8 cellular contexts compared by ENCODE assay signal in the genomic region with DNA sequence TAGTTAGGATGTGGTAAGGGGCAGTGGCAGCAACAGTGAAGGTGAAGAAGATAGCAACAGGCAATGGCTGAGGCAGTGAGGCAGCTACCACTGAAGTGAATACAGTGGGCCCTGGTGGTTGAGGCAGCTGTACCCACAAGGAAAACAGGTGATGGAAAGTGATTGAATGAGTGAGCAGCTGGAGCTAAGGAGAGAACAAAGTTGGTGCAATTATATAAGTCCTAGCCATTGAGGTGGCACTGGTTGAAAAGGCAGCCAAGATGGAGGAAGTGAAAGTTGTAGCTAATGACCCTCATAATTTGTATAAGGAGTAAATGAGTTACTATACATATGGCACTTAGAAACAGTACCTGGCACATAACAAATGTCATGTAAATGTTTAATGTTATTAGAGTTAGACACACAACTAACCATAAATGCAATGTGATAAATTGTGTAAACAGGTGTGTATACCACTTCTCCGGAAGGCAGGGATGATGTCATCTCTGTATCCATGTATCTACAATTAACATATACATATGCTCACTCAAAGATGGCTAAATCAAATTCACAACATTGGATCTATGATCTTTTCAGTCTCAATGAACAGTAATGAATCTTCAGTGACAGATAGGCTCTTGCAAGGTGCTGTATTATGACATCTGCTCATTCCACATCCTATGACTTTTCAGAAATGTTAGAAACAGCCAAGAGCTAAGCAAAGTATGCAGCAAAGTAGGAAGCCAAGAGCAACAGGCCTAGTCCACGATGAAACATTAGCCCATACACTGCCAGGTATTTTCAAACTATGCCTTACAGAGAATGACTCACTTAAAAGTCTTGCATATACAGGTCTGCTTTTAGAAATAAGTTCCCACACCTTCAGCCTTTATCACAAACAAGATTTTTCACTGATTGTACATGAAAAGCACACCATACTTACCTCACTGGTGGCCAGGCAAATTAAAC. TPM values are rescaled to one million over a fixed set of nuclear protein-coding genes. Genes with fewer than 3 reads are reported as not detected.
DNase-seq lines count a peak whose midpoint lies in the region; ATAC-seq and TF ChIP-seq lines count a peak whose summit lies in the region.

No MANE protein-coding gene starts in this region.

- DNase-seq in Caki2 (ENCODE audit: low read depth), result peak; percentile 48
- DNase-seq in amniotic epithelial cell (ENCODE audit: low read depth), result peak; percentile 73
- no peak for DNase-seq in psoas muscle
- DNase-seq in mesothelial cell of epicardium (ENCODE audit: low spot score in 2 of 2, unreplicated experiment in 2 of 2), result no peak
- no peak for DNase-seq in GF-D8 (lab: John Stamatoyannopoulos, UW)
- DNase-seq in head of caudate nucleus, result no peak

- TF ChIP-seq CTCF in psoas muscle (IDR thresholded peaks at IDR 0.05), result no peak
- no peak for TF ChIP-seq CTCF in mesothelial cell of epicardium (IDR thresholded peaks at IDR 0.05; ENCODE audit: unreplicated experiment)

- intact Hi-C loops in psoas muscle (cut with DNase I), result no loop called here
- intact Hi-C loops in head of caudate nucleus (cut with DNase I), result no loop called here

- no peak overlapping the region for H3K27ac Mint-ChIP-seq in mesothelial cell of epicardium

- H3K9me3 ChIP-seq in psoas muscle, result no peaks in the 10 kb centered on the region

- in situ Hi-C loops in Caki2 (cut with HindIII; ENCODE audit: low pct_unique_long_range_greater_than_20kb, low sequenced_read_pairs), result no loop called here

- H3K36me3 Mint-ChIP-seq in mesothelial cell of epicardium, result peaks cover 33% of the 10 kb centered on the region

- no peak overlapping the region for H3K4me3 Mint-ChIP-seq in mesothelial cell of epicardium

- no peaks in the 10 kb centered on the region for H3K27me3 ChIP-seq in psoas muscle (ENCODE audit: insufficient read depth in 3 of 3, low read length in 2 of 3)

- ATAC-seq in GM21360 (IDR thresholded peaks at IDR 0.05; ENCODE audit: unreplicated experiment), result peak; percentile 61
- peak; percentile 80 for ATAC-seq in HG03520 (IDR thresholded peaks at IDR 0.05; ENCODE audit: unreplicated experiment)
- peak; percentile 45 to 78 (median 66) for ATAC-seq in psoas muscle

- H3K4me3 ChIP-seq in psoas muscle, result no peak overlapping the region

- peaks cover 10% of the 10 kb centered on the region for H3K9me3 Mint-ChIP-seq in mesothelial cell of epicardium

- 37 to 56% (median 47%) methylated on average over 2 of the region's 2 CpGs for WGBS in psoas muscle, 3 donors

- no peaks in the 10 kb centered on the region for H3K27me3 Mint-ChIP-seq in mesothelial cell of epicardium (ENCODE audit: low read depth)

- peaks cover 8% of the 10 kb centered on the region for H3K4me1 Mint-ChIP-seq in mesothelial cell of epicardium

- peaks cover 0 to 11% of the 10 kb centered on the region in 2 donors for H3K36me3 ChIP-seq in psoas muscle (ENCODE audit: insufficient read depth in 1 of 2, low read depth in 1 of 2)

- H3K4me1 ChIP-seq in psoas muscle, result peaks cover 28% of the 10 kb centered on the region

- H3K27ac ChIP-seq in psoas muscle, result peak overlapping the region; percentile 31

RNA-seq across cellular contexts. Expression of a gene that starts 10.7 kb away (rescaled TPM):
- 98.5 and 101 TPM in 2 replicates for total RNA-seq in Caki2 (2014; rRNA removed; shearing (Covaris generic); ENCODE audit: low replicate concordance)
- total RNA-seq in psoas muscle, result 10 to 100 TPM; 34.9 to 62.3 (median 43.8) TPM
- polyA plus RNA-seq in psoas muscle, result 10 to 100 TPM; 22.6 to 37.3 (median 29.1) TPM
- total RNA-seq in mesothelial cell of epicardium, result 85.6 to 88.7 TPM (median 87.7 TPM) in 3 replicates

Comparison
In these comparisons a context has a peak if more than half of its experiments do, and no peak if none do; other contexts are left out.
1. DNase-seq: peak in Caki2 (single experiment) and amniotic epithelial cell (single experiment); none in psoas muscle (0 of 2), mesothelial cell of epicardium (0 of 2), GF-D8 (single experiment) and head of caudate nucleus (0 of 42).
2. Peak in every context shown above with its lines, with median percentiles within 50 percentile points of each other: ATAC-seq.